Comparison of ENCODE assay signal across 11 cellular contexts in genomic region chr2:64327129-64327509, GRCh38.
DNase-seq lines count a peak whose midpoint lies in the region; ATAC-seq and TF ChIP-seq lines count a peak whose summit lies in the region.
"Had no signal": no experiment of that assay in that cellular context is flagged by ENCODE, and none has a peak within 500 bp of the region (broad histone marks: within the 10 kb centered on the region; RNA-seq: fewer than 3 reads in every experiment).

No MANE protein-coding gene starts in this region.

- peaks cover 17 to 85% (median 45%) of the 10 kb centered on the region in 4 donors for H3K4me1 Mint-ChIP-seq in CD4-positive, CD25-positive, alpha-beta regulatory T cell
- peaks cover 29 to 37% (median 31%) of the 10 kb centered on the region in 3 donors for H3K4me1 Mint-ChIP-seq in IgD-negative memory B cell

- POLR2A ChIA-PET in RWPE1 (lab: Yijun Ruan, JAX; ENCODE audit: low non-redundant PET), result interaction anchor here (0.7 kb wide), 1 partner anchor 183 kb away, joined by 3 read pairs; no protein-coding TSS in a partner anchor

- H3K27me3 ChIP-seq in CD4-positive, CD25-positive, alpha-beta regulatory T cell (ENCODE audit: control insufficient read depth, insufficient read depth, low read length), result no peaks in the 10 kb centered on the region
- no peaks in the 10 kb centered on the region for H3K27me3 ChIP-seq in neutrophil
- H3K27me3 ChIP-seq: SJSA1 had no signal

- H3K27ac ChIP-seq in CD4-positive, CD25-positive, alpha-beta regulatory T cell (ENCODE audit: insufficient read depth, low read length, poor library complexity, severe bottlenecking), result peak overlapping the region; percentile 78
- H3K27ac ChIP-seq in caudate nucleus (ENCODE audit: low read depth, low read length) (peak overlapping the region; percentile 82), neutrophil (peak overlapping the region; percentile 86), RWPE1 (no peak overlapping the region)
- H3K27ac ChIP-seq: brain microvascular endothelial cell, SJSA1 had no signal

- CTCF ChIA-PET in RWPE1 (lab: Yijun Ruan, JAX), result interaction anchor here (0.6 to 5.9 kb wide), 7 partner anchors 14 to 278 kb away, joined by 3 to 64 read pairs (median 4); no protein-coding TSS in a partner anchor

- H3K9me3 ChIP-seq in CD4-positive, CD25-positive, alpha-beta regulatory T cell (ENCODE audit: control insufficient read depth in 2 of 2, low read length in 2 of 2), result no peaks in the 10 kb centered on the region
- no peaks in the 10 kb centered on the region for H3K9me3 ChIP-seq in neutrophil
- H3K9me3 ChIP-seq: SJSA1 had no signal

- no peaks in the 10 kb centered on the region for H3K36me3 ChIP-seq in CD4-positive, CD25-positive, alpha-beta regulatory T cell (ENCODE audit: control insufficient read depth, insufficient read depth, low read length)
- H3K36me3 ChIP-seq in neutrophil, result no peaks in the 10 kb centered on the region
- H3K36me3 ChIP-seq: brain microvascular endothelial cell, SJSA1 had no signal

- ATAC-seq in CD4-positive, CD25-positive, alpha-beta regulatory T cell (ENCODE audit: low read depth in 2 of 2), result no peak
- ATAC-seq in HG02610 (IDR thresholded peaks at IDR 0.05; ENCODE audit: unreplicated experiment) (no peak), HG03280 (IDR thresholded peaks at IDR 0.05; ENCODE audit: unreplicated experiment) (no peak), HG02885 (IDR thresholded peaks at IDR 0.05; ENCODE audit: poor library complexity, unreplicated experiment) (no peak)
- ATAC-seq: left colon had no signal

- H3K4me1 ChIP-seq in CD4-positive, CD25-positive, alpha-beta regulatory T cell (ENCODE audit: control insufficient read depth, insufficient read depth, low read length, poor library complexity, severe bottlenecking), result peaks cover 54% of the 10 kb centered on the region
- H3K4me1 ChIP-seq in neutrophil (ENCODE audit: control insufficient read depth in 1 of 2, insufficient read depth in 1 of 2, low read depth in 1 of 2, low read length in 1 of 2), result peaks cover 21 to 22% of the 10 kb centered on the region in 2 experiments
- H3K4me1 ChIP-seq: SJSA1 had no signal

- H3K4me3 Mint-ChIP-seq in CD4-positive, CD25-positive, alpha-beta regulatory T cell, result peak overlapping the region; percentile 73 to 93 (median 84)
- peak overlapping the region in 3 of 4 donors; percentile 63 to 96 (median 87) for H3K4me3 Mint-ChIP-seq in IgD-negative memory B cell

- DNase-seq in CD4-positive, CD25-positive, alpha-beta regulatory T cell, result no peak
- DNase-seq in caudate nucleus (lab: John Stamatoyannopoulos, UW), result peak in 3 of 61 donors; percentile 41 to 86 (median 55)
- DNase-seq in RWPE1 (ENCODE audit: low spot score), result no peak
- DNase-seq: brain microvascular endothelial cell, left colon had no signal

- no peaks in the 10 kb centered on the region for H3K36me3 Mint-ChIP-seq in CD4-positive, CD25-positive, alpha-beta regulatory T cell
- no peaks in the 10 kb centered on the region for H3K36me3 Mint-ChIP-seq in IgD-negative memory B cell

- peak overlapping the region; percentile 97 to 100 (median 99) for H3K27ac Mint-ChIP-seq in CD4-positive, CD25-positive, alpha-beta regulatory T cell
- peak overlapping the region; percentile 36 to 47 (median 46) for H3K27ac Mint-ChIP-seq in IgD-negative memory B cell

- peaks cover 5% of the 10 kb centered on the region for H3K27me3 Mint-ChIP-seq in CD4-positive, CD25-positive, alpha-beta regulatory T cell
- H3K27me3 Mint-ChIP-seq in IgD-negative memory B cell, result peaks cover 2% of the 10 kb centered on the region

- H3K9me3 Mint-ChIP-seq in CD4-positive, CD25-positive, alpha-beta regulatory T cell, result peaks cover 0 to 2% (median 0%) of the 10 kb centered on the region in 7 donors
- H3K9me3 Mint-ChIP-seq in IgD-negative memory B cell, result no peaks in the 10 kb centered on the region

- TF ChIP-seq CTCF in neutrophil (IDR thresholded peaks at IDR 0.05) (no peak), RWPE1 (conservative IDR thresholded peaks at IDR 0.05; ENCODE audit: low read depth) (no peak)

- peak overlapping the region; percentile 73 for H3K4me3 ChIP-seq in CD4-positive, CD25-positive, alpha-beta regulatory T cell (ENCODE audit: low read depth, low read length)
- H3K4me3 ChIP-seq in neutrophil (ENCODE audit: low read depth in 1 of 2, low read length in 1 of 2), result peak overlapping the region in 1 of 2 experiments; percentile 47
- H3K4me3 ChIP-seq: SJSA1 had no signal
